In the genomic region with DNA sequence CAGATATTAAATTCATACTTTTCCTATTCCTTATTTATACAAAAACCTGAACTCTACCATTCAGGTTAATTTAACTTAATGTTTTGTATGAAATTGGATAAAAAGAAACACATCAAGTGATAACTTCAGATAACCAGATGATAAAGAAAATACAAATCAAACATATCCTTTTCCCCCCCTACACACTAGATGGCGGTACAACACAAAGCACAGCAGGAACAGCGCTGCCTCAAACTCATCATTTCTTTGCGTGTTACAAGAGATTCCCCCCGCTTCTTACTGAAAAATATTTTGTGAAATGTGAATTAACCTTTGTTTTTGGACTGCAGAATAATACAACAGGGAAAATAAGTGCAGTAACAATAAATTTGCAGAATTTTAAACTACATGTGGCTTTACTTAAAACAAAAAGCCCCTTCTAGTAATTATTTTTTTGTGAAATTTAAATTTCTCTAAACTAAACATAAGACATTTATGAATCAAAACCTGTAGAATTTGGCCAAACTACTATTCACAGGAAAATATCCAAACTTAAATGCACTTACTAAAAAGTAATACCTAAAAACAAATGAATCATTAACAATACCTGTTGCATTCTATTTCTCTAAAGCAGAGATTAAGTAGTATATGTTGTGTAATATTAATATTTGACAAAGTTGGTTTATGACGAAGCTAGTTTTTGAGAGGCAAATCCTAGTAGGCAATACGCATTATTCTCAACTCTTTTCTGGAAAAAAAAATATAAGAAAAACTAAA, we compare ENCODE assay signal across 8 cellular contexts.
DNase-seq lines count a peak whose midpoint lies in the region; ATAC-seq, FAIRE-seq and TF ChIP-seq lines count a peak whose summit lies in the region.

No MANE protein-coding gene starts in this region.

- H3K9ac ChIP-seq in MM.1S (ENCODE audit: low read length) (no peak overlapping the region), keratinocyte (ENCODE audit: control insufficient read depth, extremely low read depth, insufficient read depth, low read length) (no peak overlapping the region)

- H3K79me2 ChIP-seq in DOHH2 (ENCODE audit: control insufficient read depth, low read length): no peaks in the 10 kb centered on the region
- no peaks in the 10 kb centered on the region for H3K79me2 ChIP-seq in MM.1S (ENCODE audit: low read length)
- no peaks in the 10 kb centered on the region for H3K79me2 ChIP-seq in keratinocyte (ENCODE audit: control insufficient read depth, insufficient read depth, low read length)

- no peak for FAIRE-seq in keratinocyte (lab: Jason Lieb, UNC)

- H3K27ac ChIP-seq in DOHH2 (ENCODE audit: low read depth, low read length): no peak overlapping the region
- H3K27ac ChIP-seq in MM.1S (ENCODE audit: low read length): no peak overlapping the region
- no peak overlapping the region for H3K27ac ChIP-seq in keratinocyte (ENCODE audit: control insufficient read depth, insufficient read depth, low read length)

- dilution Hi-C loops in keratinocyte (cut with MboI; ENCODE audit: extremely low pct_ligation_motif_present, low sequenced_read_pairs): no loop called here

- H4K20me1 ChIP-seq in DOHH2 (ENCODE audit: control insufficient read depth, insufficient read depth, low read depth, low read length) (no peaks in the 10 kb centered on the region), MM.1S (ENCODE audit: insufficient read depth, low read length) (no peaks in the 10 kb centered on the region), keratinocyte (ENCODE audit: control insufficient read depth, extremely low read depth, insufficient read depth, low read length) (no peaks in the 10 kb centered on the region)

- H3K9me1 ChIP-seq in keratinocyte (ENCODE audit: control insufficient read depth, extremely low read depth, insufficient read depth, low read length): no peaks in the 10 kb centered on the region

- TF ChIP-seq CTCF in DOHH2 (IDR thresholded peaks at IDR 0.05; ENCODE audit: low read depth, low read length, poor library complexity, severe bottlenecking) (peak; percentile 88), MM.1S (IDR thresholded peaks at IDR 0.05; ENCODE audit: low read length) (peak; percentile 95), keratinocyte (optimal IDR thresholded peaks at IDR 0.05 in 1 of 3, IDR thresholded peaks at IDR 0.05 in 1 of 3, conservative IDR thresholded peaks at IDR 0.05 in 1 of 3; ENCODE audit: extremely low read depth in 1 of 3, insufficient read depth in 2 of 3, low read length in 3 of 3) (peak; percentile 78 to 89 (median 78))

- no peak overlapping the region for H3K4me3 ChIP-seq in DOHH2 (ENCODE audit: low read length)
- no peak overlapping the region for H3K4me3 ChIP-seq in MM.1S (ENCODE audit: low read length)
- H3K4me3 ChIP-seq in keratinocyte (ENCODE audit: control insufficient read depth in 2 of 3, extremely low read depth in 1 of 3, insufficient read depth in 2 of 3, low read depth in 1 of 3, low read length in 3 of 3): no peak overlapping the region

- ATAC-seq in GM21367 (IDR thresholded peaks at IDR 0.05; ENCODE audit: unreplicated experiment): peak; percentile 76

- H2AFZ ChIP-seq in MM.1S (ENCODE audit: low read length): no peak overlapping the region
- no peak overlapping the region for H2AFZ ChIP-seq in keratinocyte (ENCODE audit: control insufficient read depth, low read length)

- in situ Hi-C loops in SK-MEL-5 (cut with HindIII; ENCODE audit: low pct_unique_long_range_greater_than_20kb, low sequenced_read_pairs): no loop called here

- H3F3A ChIP-seq in DOHH2 (ENCODE audit: control insufficient read depth, insufficient read depth): no peaks in the 10 kb centered on the region
- no peaks in the 10 kb centered on the region for H3F3A ChIP-seq in MM.1S (ENCODE audit: insufficient read depth, low read length)

- H3K27me3 ChIP-seq in DOHH2 (ENCODE audit: control insufficient read depth, low read length): peaks cover 6% of the 10 kb centered on the region; the same call in 1 of the 2 replicates
- no peaks in the 10 kb centered on the region for H3K27me3 ChIP-seq in MM.1S (replicated peaks; ENCODE audit: insufficient read depth, low read length)
- H3K27me3 ChIP-seq in keratinocyte (ENCODE audit: control insufficient read depth, extremely low read depth, insufficient read depth, low read length): no peaks in the 10 kb centered on the region

- H3K9me2 ChIP-seq in DOHH2 (replicated peaks; ENCODE audit: control insufficient read depth, low read length) (no peaks in the 10 kb centered on the region), MM.1S (replicated peaks; ENCODE audit: insufficient read depth, low read length) (no peaks in the 10 kb centered on the region)

- H3K4me1 ChIP-seq in DOHH2 (ENCODE audit: control insufficient read depth, low read length): no peaks in the 10 kb centered on the region
- H3K4me1 ChIP-seq in MM.1S (ENCODE audit: low read length): no peaks in the 10 kb centered on the region
- peaks cover 8% of the 10 kb centered on the region for H3K4me1 ChIP-seq in keratinocyte (ENCODE audit: control insufficient read depth, extremely low read depth, insufficient read depth, low read length)

- no peak overlapping the region for H3K4me2 ChIP-seq in DOHH2 (ENCODE audit: low read length)
- H3K4me2 ChIP-seq in MM.1S (ENCODE audit: low read depth, low read length): no peak overlapping the region
- H3K4me2 ChIP-seq in keratinocyte (ENCODE audit: control insufficient read depth, extremely low read depth, insufficient read depth, low read depth, low read length): no peak overlapping the region

- H3K9me3 ChIP-seq in DOHH2 (ENCODE audit: control insufficient read depth, insufficient read depth, low read length) (no peaks in the 10 kb centered on the region), MM.1S (replicated peaks; ENCODE audit: insufficient read depth, low read length) (no peaks in the 10 kb centered on the region), keratinocyte (ENCODE audit: control insufficient read depth, low read depth, low read length) (no peaks in the 10 kb centered on the region)

- peak; percentile 74 for DNase-seq in MM.1S
- DNase-seq in SK-MEL-5 (ENCODE audit: low read depth, low spot score): peak; percentile 68
- DNase-seq in brain pericyte (ENCODE audit: low read depth, low spot score): peak; percentile 45
- DNase-seq in keratinocyte (ENCODE audit: low read depth, low spot score): no peak
- peak; percentile 17 to 33 for DNase-seq in stimulated activated CD4-positive, alpha-beta T cell treated with anti-CD3 and anti-CD28 coated beads, Interleukin-2, amount 100 ng/mL, for 48 hours
- no peak for DNase-seq in ecto neural progenitor cell (ENCODE audit: low spot score)

- H3K36me3 ChIP-seq in DOHH2 (ENCODE audit: control insufficient read depth, low read length): no peaks in the 10 kb centered on the region
- no peaks in the 10 kb centered on the region for H3K36me3 ChIP-seq in MM.1S (replicated peaks; ENCODE audit: insufficient read depth, low read length)
- H3K36me3 ChIP-seq in keratinocyte (ENCODE audit: control insufficient read depth in 2 of 2, extremely low read depth in 1 of 2, insufficient read depth in 2 of 2, low read length in 2 of 2): peaks cover 2 to 6% of the 10 kb centered on the region in 2 experiments

Comparison
In these comparisons a context has a peak if more than half of its experiments do, and no peak if none do; other contexts are left out.
1. DNase-seq: peak in MM.1S (single experiment), SK-MEL-5 (single experiment), brain pericyte (single experiment) and stimulated activated CD4-positive, alpha-beta T cell treated with anti-CD3 and anti-CD28 coated beads, Interleukin-2, amount 100 ng/mL, for 48 hours (2 of 2); none in keratinocyte (single experiment) and ecto neural progenitor cell (single experiment).
2. Peak in every context shown above with its lines, with median percentiles within 50 percentile points of each other: CTCF ChIP-seq.